Comparison of ENCODE assay signal across 8 cellular contexts in genomic region chr10:125057158-125058001, GRCh38.
DNase-seq lines count a peak whose midpoint lies in the region; ATAC-seq and TF ChIP-seq lines count a peak whose summit lies in the region.

No MANE protein-coding gene starts in this region.

- H3K27me3 ChIP-seq in AG04450 (ENCODE audit: control insufficient read depth, insufficient read depth, low read length) = no peaks in the 10 kb centered on the region

- in situ Hi-C loops in astrocyte of the cerebellum (cut with HindIII; ENCODE audit: low sequenced_read_pairs) = no loop called here

- ATAC-seq in HG03469 (IDR thresholded peaks at IDR 0.05; ENCODE audit: unreplicated experiment) = peak; percentile 35
- ATAC-seq in sciatic nerve = peak; percentile 89
- ATAC-seq in GM21515 (IDR thresholded peaks at IDR 0.05; ENCODE audit: unreplicated experiment) = no peak

- peaks cover 3% of the 10 kb centered on the region for H3K9me3 ChIP-seq in AG04450 (ENCODE audit: control insufficient read depth, insufficient read depth, low read length)

- CTCF ChIA-PET in AG04450 (lab: Charles Lee) = interaction anchor here (0.7 to 4.1 kb wide), 4 partner anchors 10 to 27 kb away, joined by 3 to 62 read pairs (median 4); no protein-coding TSS in a partner anchor

- POLR2A ChIA-PET in AG04450 (lab: Yijun Ruan, JAX) = interaction anchor here (0.8 to 1.5 kb wide), 3 partner anchors 22 to 66 kb away, joined by 3 to 6 read pairs (median 6); no protein-coding TSS in a partner anchor

- TF ChIP-seq CTCF in AG04450 (IDR thresholded peaks at IDR 0.05; ENCODE audit: low read depth, low read length) (no peak), astrocyte of the cerebellum (IDR thresholded peaks at IDR 0.05; ENCODE audit: low read depth, low read length, missing control alignments) (no peak)

- peak overlapping the region; percentile 97 for H3K27ac ChIP-seq in AG04450 (ENCODE audit: low read depth, low read length)

- intact Hi-C loops in sciatic nerve (cut with DNase I) = no loop called here

- DNase-seq in AG04450 (ENCODE audit: low read depth, low spot score) (peak; percentile 94), astrocyte of the cerebellum (ENCODE audit: low read depth) (peak; percentile 63), hypothalamus (lab: John Stamatoyannopoulos, UW) (peak in 50 of 51 donors; percentile 10 to 92 (median 76)), sciatic nerve (ENCODE audit: low spot score) (peak; percentile 87), NCI-H748 treated with DMSO at 0.1 percent for 48 hours (lab: John Stamatoyannopoulos, UW) (no peak)
- no peak for DNase-seq in stimulated activated CD4-positive, alpha-beta T cell treated with anti-CD3 and anti-CD28 coated beads, Interleukin-4, amount 100 ng/mL, for 1 hour

- no peak overlapping the region; the same call in 1 of the 2 replicates for H3K4me3 ChIP-seq in AG04450 (ENCODE audit: low read depth, low read length)
- H3K4me3 ChIP-seq in astrocyte of the cerebellum (ENCODE audit: low read depth, low read length) = no peak overlapping the region

Comparison
In these comparisons a context has a peak if more than half of its experiments do, and no peak if none do; other contexts are left out.
1. DNase-seq: peak in AG04450 (single experiment), astrocyte of the cerebellum (single experiment), hypothalamus (50 of 51) and sciatic nerve (single experiment); none in NCI-H748 treated with DMSO at 0.1 percent for 48 hours (single experiment) and stimulated activated CD4-positive, alpha-beta T cell treated with anti-CD3 and anti-CD28 coated beads, Interleukin-4, amount 100 ng/mL, for 1 hour (single experiment).